Comparison of ENCODE assay signal across 17 cellular contexts in the genomic region with DNA sequence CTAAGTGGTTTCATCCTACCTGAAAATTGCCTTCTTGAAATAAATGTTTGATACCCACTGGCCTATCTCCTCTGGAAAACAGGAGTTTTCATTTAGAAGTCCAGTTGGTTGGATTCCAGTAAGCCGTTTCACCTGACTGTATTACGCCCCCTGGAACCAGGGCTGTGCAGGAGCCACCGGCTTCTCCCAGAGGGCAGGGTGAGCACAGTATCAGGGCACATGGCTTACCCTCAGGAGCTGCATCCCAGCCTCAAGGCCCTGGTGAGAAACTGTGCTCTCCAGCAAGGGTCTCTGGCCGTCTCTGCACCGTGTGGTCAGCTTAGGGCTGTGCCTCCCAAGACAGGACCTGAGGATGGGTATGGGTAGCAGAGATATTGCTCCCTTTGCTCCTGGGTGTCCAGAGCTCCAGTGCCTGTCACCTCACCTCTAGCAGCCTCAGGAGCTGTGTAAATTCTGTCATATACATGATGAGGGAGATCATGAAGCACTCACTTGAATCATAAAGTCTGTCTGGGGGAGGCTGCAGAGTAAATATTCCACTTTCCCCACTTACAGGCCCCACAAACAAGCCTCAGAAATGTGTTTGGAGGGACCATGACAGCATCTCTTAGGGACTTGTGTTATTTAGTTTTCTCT.
"Had no signal": no experiment of that assay in that cellular context is flagged by ENCODE, and none has a peak within 500 bp of the region (broad histone marks: within the 10 kb centered on the region; RNA-seq: fewer than 3 reads in every experiment).

No MANE protein-coding gene starts in this region.

- H3K36me3 ChIP-seq: breast epithelium, prostate gland, right lobe of liver had no signal

- H3K4me3 Mint-ChIP-seq: activated CD8-positive, alpha-beta T cell treated with anti-CD3 and anti-CD28 coated beads, Interleukin-2, amount 10 ng/mL, durations not matched to agents 7 days and 5 days had no signal

- H3K27ac ChIP-seq: ascending aorta, breast epithelium, prostate gland, right lobe of liver, tibial nerve had no signal

- H3K4me1 ChIP-seq: ascending aorta, breast epithelium, prostate gland, right lobe of liver, tibial nerve had no signal

- H3K27ac Mint-ChIP-seq: activated CD8-positive, alpha-beta T cell treated with anti-CD3 and anti-CD28 coated beads, Interleukin-2, amount 10 ng/mL, durations not matched to agents 7 days and 5 days had no signal

- H3K4me3 ChIP-seq: ascending aorta, breast epithelium, prostate gland, right lobe of liver, tibial nerve had no signal

- H3K9ac ChIP-seq: SK-N-SH had no signal

- H3K4me2 ChIP-seq: SK-N-SH had no signal

- H3K9me2 ChIP-seq: SK-N-SH had no signal

- DNase-seq: activated CD8-positive, alpha-beta memory T cell treated with anti-CD3 and anti-CD28 coated beads, Interleukin-2, amount 50 U/mL, for 4 hours; activated CD8-positive, alpha-beta T cell treated with anti-CD3 and anti-CD28 coated beads, Interleukin-2, amount 10 ng/mL, durations not matched to agents 7 days and 5 days; activated naive CD4-positive, alpha-beta T cell; cerebellar nuclear complex; effector memory CD4-positive, alpha-beta T cell; foreskin fibroblast; hippocampal formation; kidney; mesenchymal stem cell; right lobe of liver; SK-N-SH; stimulated activated CD4-positive, alpha-beta T cell treated with anti-CD3 and anti-CD28 coated beads, Interleukin-1b, Interleukin-23, amount 100 ng/mL, for 48 hours; T-helper 1 cell had no signal

- H3K27me3 ChIP-seq: ascending aorta, breast epithelium, right lobe of liver, tibial nerve had no signal

- H3K9me3 ChIP-seq: ascending aorta, breast epithelium, prostate gland, right lobe of liver, SK-N-SH, tibial nerve had no signal

- ATAC-seq: activated CD8-positive, alpha-beta T cell treated with anti-CD3 and anti-CD28 coated beads, Interleukin-2, amount 10 ng/mL, durations not matched to agents 7 days and 5 days had no signal

- FAIRE-seq: kidney had no signal
